Comparison of ENCODE assay signal across 26 cellular contexts in genomic region chr4:189032939-189033338, GRCh38.
"Had no signal": no experiment of that assay in that cellular context is flagged by ENCODE, and none has a peak within 500 bp of the region (broad histone marks: within the 10 kb centered on the region; RNA-seq: fewer than 3 reads in every experiment).

No MANE protein-coding gene starts in this region.

- H3K36me3 ChIP-seq: Peyer's patch, SJSA1 had no signal

- H3K4me2 ChIP-seq: PC-9 had no signal

- H3K9me3 ChIP-seq: Peyer's patch, SJSA1 had no signal

- H3K27ac ChIP-seq: PC-9, Peyer's patch, SJSA1, SK-N-MC had no signal

- H3K4me1 ChIP-seq: Peyer's patch, SJSA1 had no signal

- H2AFZ ChIP-seq: PC-9 had no signal

- H3K4me3 ChIP-seq: PC-9, Peyer's patch, SJSA1, SK-N-MC had no signal

- DNase-seq: IMR-90; KG1; NCI-H1092; NCI-H1105 treated with DMSO at 0.1 percent for 48 hours; NCI-H1436; NCI-H1694 treated with DMSO at 0.1 percent for 48 hours; NCI-H1930; NCI-H2081; NCI-H2107; NCI-H2227 treated with DMSO at 0.1 percent for 48 hours; NCI-H446; NCI-H510A; NCI-H524 treated with DMSO at 0.1 percent for 48 hours; NCI-H69; NCI-H774; NK-92 treated with Interleukin-12 subunit alpha and Interleukin-12 subunit beta, amount 100 ng/mL, for 24 hours; OCI-M1; PC-9; Peyer's patch; Right ventricle myocardium superior; SIG-M5; SW 1271; T-cell had no signal

- H3K27me3 ChIP-seq: Peyer's patch, SJSA1 had no signal

- ATAC-seq: HepG2, T-cell had no signal
